ENCODE assay signal across 10 cellular contexts in genomic region chr5:61328791-61329617, GRCh38. TPM values are rescaled to one million over a fixed set of nuclear protein-coding genes. Genes with fewer than 3 reads are reported as not detected.
DNase-seq lines count a peak whose midpoint lies in the region; ATAC-seq and TF ChIP-seq lines count a peak whose summit lies in the region.
"Had no signal": no experiment of that assay in that cellular context is flagged by ENCODE, and none has a peak within 500 bp of the region (broad histone marks: within the 10 kb centered on the region; RNA-seq: fewer than 3 reads in every experiment).

No MANE protein-coding gene starts in this region.

- peaks cover 39% of the 10 kb centered on the region for H3K4me1 Mint-ChIP-seq in activated T-cell treated with anti-CD3 and anti-CD28 coated beads, Interleukin-2, amount 50 U/mL, for 72 hours (ENCODE audit: low read depth)
- H3K4me1 Mint-ChIP-seq in activated T-helper 2 cell treated with anti-CD3 and anti-CD28 coated beads, Interferon-gamma antibody, Interleukin-2, Interleukin-4, amounts not matched to agents 10 μg/mL and 5 μg/mL and 100 μg/mL, durations not matched to agents 14 hours and 24 hours and 36 hours (ENCODE audit: low read depth), result peaks cover 35% of the 10 kb centered on the region

- H3K27me3 ChIP-seq in kidney epithelial cell (ENCODE audit: control insufficient read depth, insufficient read depth, low read length) (no peaks in the 10 kb centered on the region), thoracic aorta (replicated peaks; ENCODE audit: insufficient read depth) (no peaks in the 10 kb centered on the region), left lung (peaks cover 0 to 19% of the 10 kb centered on the region in 2 donors)

- ATAC-seq in activated T-cell treated with anti-CD3 and anti-CD28 coated beads, Interleukin-2, amount 50 U/mL, for 72 hours (replicated peaks in 1 of 2), result no peak
- ATAC-seq in thoracic aorta (ENCODE audit: insufficient number of reproducible peaks, low FRiP score, low read depth) (no peak), GM21825 (IDR thresholded peaks at IDR 0.05; ENCODE audit: unreplicated experiment) (no peak), GM19463 (IDR thresholded peaks at IDR 0.05; ENCODE audit: unreplicated experiment) (no peak), left lung (no peak)

- H3K4me3 ChIP-seq in kidney epithelial cell (ENCODE audit: low read depth, low read length) (peak overlapping the region; percentile 3), thoracic aorta (peak overlapping the region; percentile 98), left lung (no peak overlapping the region)

- no peak for TF ChIP-seq CTCF in kidney epithelial cell (IDR thresholded peaks at IDR 0.05; ENCODE audit: insufficient read depth, low read length, poor library complexity, severe bottlenecking)
- no peak for TF ChIP-seq CTCF in thoracic aorta (IDR thresholded peaks at IDR 0.05)
- no peak for TF ChIP-seq CTCF in left lung (IDR thresholded peaks at IDR 0.05)

- H3K4me1 ChIP-seq in thoracic aorta (ENCODE audit: control insufficient read depth in 1 of 2, low read depth in 2 of 2), result peaks cover 8 to 21% of the 10 kb centered on the region in 2 donors
- H3K4me1 ChIP-seq in left lung, result peaks cover 13 to 39% of the 10 kb centered on the region in 2 donors
- H3K4me1 ChIP-seq: prostate gland had no signal

- H3K27ac ChIP-seq in thoracic aorta (peak overlapping the region; percentile 95 to 96), left lung (peak overlapping the region in 1 of 2 donors; percentile 91)

- peaks cover 33% of the 10 kb centered on the region for H3K27me3 Mint-ChIP-seq in activated T-cell treated with anti-CD3 and anti-CD28 coated beads, Interleukin-2, amount 50 U/mL, for 72 hours (ENCODE audit: low read depth)
- H3K27me3 Mint-ChIP-seq in activated T-helper 2 cell treated with anti-CD3 and anti-CD28 coated beads, Interferon-gamma antibody, Interleukin-2, Interleukin-4, amounts not matched to agents 10 μg/mL and 5 μg/mL and 100 μg/mL, durations not matched to agents 14 hours and 24 hours and 36 hours (ENCODE audit: low read depth), result peaks cover 18% of the 10 kb centered on the region

- intact Hi-C loops in activated T-helper 2 cell treated with anti-CD3 and anti-CD28 coated beads, Interferon-gamma antibody, Interleukin-2, Interleukin-4, amounts not matched to agents 10 μg/mL and 5 μg/mL and 100 μg/mL, durations not matched to agents 14 hours and 24 hours and 36 hours (cut with micrococcal nuclease), result loop anchor here (1.0 to 2.0 kb wide), 2 partner anchors 44 to 127 kb away; no protein-coding TSS in a partner anchor
- intact Hi-C loops in left lung (cut with DNase I), result no loop called here

- H3K4me3 Mint-ChIP-seq in activated T-cell treated with anti-CD3 and anti-CD28 coated beads, Interleukin-2, amount 50 U/mL, for 72 hours, result peak overlapping the region; percentile 87 to 93
- H3K4me3 Mint-ChIP-seq in activated T-helper 2 cell treated with anti-CD3 and anti-CD28 coated beads, Interferon-gamma antibody, Interleukin-2, Interleukin-4, amounts not matched to agents 10 μg/mL and 5 μg/mL and 100 μg/mL, durations not matched to agents 14 hours and 24 hours and 36 hours (ENCODE audit: low read depth), result peak overlapping the region; percentile 31

- no peaks in the 10 kb centered on the region for H3K36me3 ChIP-seq in kidney epithelial cell (ENCODE audit: control insufficient read depth, insufficient read depth, low read length)
- H3K36me3 ChIP-seq in thoracic aorta, result no peaks in the 10 kb centered on the region
- H3K36me3 ChIP-seq in left lung, result no peaks in the 10 kb centered on the region
- H3K36me3 ChIP-seq: prostate gland had no signal

- peaks cover 2 to 4% of the 10 kb centered on the region in 2 donors for H3K36me3 Mint-ChIP-seq in activated T-cell treated with anti-CD3 and anti-CD28 coated beads, Interleukin-2, amount 50 U/mL, for 72 hours (ENCODE audit: insufficient read depth in 2 of 2)
- H3K36me3 Mint-ChIP-seq in activated T-helper 2 cell treated with anti-CD3 and anti-CD28 coated beads, Interferon-gamma antibody, Interleukin-2, Interleukin-4, amounts not matched to agents 10 μg/mL and 5 μg/mL and 100 μg/mL, durations not matched to agents 14 hours and 24 hours and 36 hours (ENCODE audit: low read depth), result peaks cover 4% of the 10 kb centered on the region

- H3K27ac Mint-ChIP-seq in activated T-cell treated with anti-CD3 and anti-CD28 coated beads, Interleukin-2, amount 50 U/mL, for 72 hours, result no peak overlapping the region
- no peak overlapping the region for H3K27ac Mint-ChIP-seq in activated T-helper 2 cell treated with anti-CD3 and anti-CD28 coated beads, Interferon-gamma antibody, Interleukin-2, Interleukin-4, amounts not matched to agents 10 μg/mL and 5 μg/mL and 100 μg/mL, durations not matched to agents 14 hours and 24 hours and 36 hours

- no peak for DNase-seq in activated T-cell treated with anti-CD3 and anti-CD28 coated beads, Interleukin-2, amount 50 U/mL, for 72 hours
- no peak for DNase-seq in activated T-cell treated with anti-CD3 and anti-CD28 coated beads, Interleukin-2, amount 50 U/mL, for 1 hour
- no peak for DNase-seq in activated T-helper 2 cell treated with anti-CD3 and anti-CD28 coated beads, Interferon-gamma antibody, Interleukin-2, Interleukin-4, amounts not matched to agents 10 μg/mL and 5 μg/mL and 100 μg/mL, durations not matched to agents 14 hours and 24 hours and 36 hours (ENCODE audit: low spot score)
- DNase-seq in kidney epithelial cell (ENCODE audit: low read depth) (no peak), thoracic aorta (ENCODE audit: low spot score) (no peak), left lung (no peak)
- DNase-seq: Right ventricle myocardium superior had no signal

- no peaks in the 10 kb centered on the region for H3K9me3 ChIP-seq in thoracic aorta
- no peaks in the 10 kb centered on the region for H3K9me3 ChIP-seq in left lung
- H3K9me3 ChIP-seq: prostate gland had no signal

- no peaks in the 10 kb centered on the region for H3K9me3 Mint-ChIP-seq in activated T-cell treated with anti-CD3 and anti-CD28 coated beads, Interleukin-2, amount 50 U/mL, for 72 hours
- H3K9me3 Mint-ChIP-seq in activated T-helper 2 cell treated with anti-CD3 and anti-CD28 coated beads, Interferon-gamma antibody, Interleukin-2, Interleukin-4, amounts not matched to agents 10 μg/mL and 5 μg/mL and 100 μg/mL, durations not matched to agents 14 hours and 24 hours and 36 hours, result no peaks in the 10 kb centered on the region

RNA-seq across cellular contexts. Expression of gene ZSWIM6, which starts 3.1 kb away (rescaled TPM):
- 1 to 10 TPM; 6.9 to 8.6 TPM for total RNA-seq in activated T-cell treated with anti-CD3 and anti-CD28 coated beads, Interleukin-2, amount 50 U/mL, for 72 hours
- 8.9 TPM in 2 replicates for total RNA-seq in activated T-helper 2 cell treated with anti-CD3 and anti-CD28 coated beads, Interferon-gamma antibody, Interleukin-2, Interleukin-4, amounts not matched to agents 10 μg/mL and 5 μg/mL and 100 μg/mL, durations not matched to agents 14 hours and 24 hours and 36 hours
- total RNA-seq in kidney epithelial cell, result 18.5 and 22.5 TPM in 2 replicates
- 10 to 100 TPM; 10.6 to 18.8 TPM for total RNA-seq in thoracic aorta
- total RNA-seq in left lung, result 10 to 100 TPM; 17.5 to 20.3 TPM

Comparison
In these comparisons a context has a peak if more than half of its experiments do, and no peak if none do; other contexts are left out.
1. H3K4me3 ChIP-seq: peak in kidney epithelial cell (single experiment) and thoracic aorta (single experiment); none in left lung (0 of 2).